Comparison of ENCODE assay signal across 11 cellular contexts in genomic region chr19:38735257-38735686, GRCh38. TPM values are rescaled to one million over a fixed set of nuclear protein-coding genes. Genes with fewer than 3 reads are reported as not detected.
DNase-seq lines count a peak whose midpoint lies in the region; ATAC-seq and TF ChIP-seq lines count a peak whose summit lies in the region.
"Had no signal": no experiment of that assay in that cellular context is flagged by ENCODE, and none has a peak within 500 bp of the region (broad histone marks: within the 10 kb centered on the region; RNA-seq: fewer than 3 reads in every experiment).

No MANE protein-coding gene starts in this region.

- CTCF ChIA-PET in WTC11 (lab: Charles Lee) = interaction anchor here (0.6 to 3.8 kb wide), 8 partner anchors 16 to 345 kb away, joined by 3 to 26 read pairs (median 4); partner anchors contain the start of genes EIF3K, FAM98C, MRPS12 and SARS2

- peaks cover 19% of the 10 kb centered on the region for H3K27me3 Mint-ChIP-seq in WTC11 (ENCODE audit: low read depth)

- DNase-seq in NCI-H1417 (lab: John Stamatoyannopoulos, UW) = peak in 2 of 3 experiments; percentile 26 to 31
- DNase-seq in NCI-H1417 treated with DMSO at 0.1 percent for 48 hours (lab: John Stamatoyannopoulos, UW) = no peak
- DNase-seq in WTC11 (ENCODE audit: low spot score) = peak; percentile 70
- no peak for DNase-seq in esophagus squamous epithelium (lab: John Stamatoyannopoulos, UW)
- peak in 1 of 2 donors; percentile 67 for DNase-seq in psoas muscle
- no peak for DNase-seq in SIG-M5 (lab: John Stamatoyannopoulos, UW)

- H3K4me1 ChIP-seq in esophagus squamous epithelium = peaks cover 31 to 76% (median 33%) of the 10 kb centered on the region in 3 donors
- H3K4me1 ChIP-seq in psoas muscle = peaks cover 8% of the 10 kb centered on the region

- POLR2A ChIA-PET in WTC11 (lab: Charles Lee) = interaction anchor here (0.6 to 0.8 kb wide), 2 partner anchors 116 to 1708 kb away, joined by 3 read pairs; partner anchors contain the start of gene EIF3K

- H3K36me3 ChIP-seq in esophagus squamous epithelium (peaks cover 9 to 20% (median 13%) of the 10 kb centered on the region in 3 donors), psoas muscle (ENCODE audit: insufficient read depth in 1 of 2, low read depth in 1 of 2) (peaks cover 0 to 19% of the 10 kb centered on the region in 2 donors)

- H3K27me3 ChIP-seq in esophagus squamous epithelium (no peaks in the 10 kb centered on the region), psoas muscle (ENCODE audit: insufficient read depth in 3 of 3, low read length in 2 of 3) (peaks cover 0 to 8% (median 3%) of the 10 kb centered on the region in 3 donors)

- intact Hi-C loops in esophagus squamous epithelium (cut with DNase I) (loop anchor here (10.0 kb wide), 1 partner anchor 100 kb away; the partner anchor contains the start of gene ECH1), psoas muscle (cut with DNase I) (no loop called here)

- H3K4me3 ChIP-seq in esophagus squamous epithelium (peak overlapping the region in 3 of 4 donors; percentile 7 to 54 (median 25)), psoas muscle (no peak overlapping the region)

- peak overlapping the region; percentile 77 to 92 (median 85) for H3K27ac ChIP-seq in esophagus squamous epithelium
- H3K27ac ChIP-seq in psoas muscle = peak overlapping the region; percentile 46
- H3K27ac ChIP-seq: SK-N-MC had no signal

- peaks cover 3% of the 10 kb centered on the region for H3K9me3 Mint-ChIP-seq in WTC11

- TF ChIP-seq CTCF in WTC11 (IDR thresholded peaks at IDR 0.05) (no peak), esophagus squamous epithelium (IDR thresholded peaks at IDR 0.05) (no peak), psoas muscle (IDR thresholded peaks at IDR 0.05) (no peak)

- H3K4me1 Mint-ChIP-seq in WTC11 = peaks cover 10% of the 10 kb centered on the region

- ATAC-seq in WTC11 = peak; percentile 33
- no peak for ATAC-seq in psoas muscle
- no peak for ATAC-seq in GM19467 (IDR thresholded peaks at IDR 0.05; ENCODE audit: unreplicated experiment)
- ATAC-seq in HG02870 (IDR thresholded peaks at IDR 0.05; ENCODE audit: unreplicated experiment) = no peak

- no peak overlapping the region for H3K27ac Mint-ChIP-seq in WTC11

- no peak for TF ChIP-seq POLR2A in esophagus squamous epithelium (IDR thresholded peaks at IDR 0.05)

- H3K36me3 Mint-ChIP-seq in WTC11 = peaks cover 6% of the 10 kb centered on the region

- 50 to 58% methylated on average over 2 to 4 of the region's 18 CpGs for WGBS in esophagus squamous epithelium, 2 donors
- WGBS in psoas muscle, 3 donors = 34 to 43% (median 35%) methylated on average over 13 to 18 of the region's 18 CpGs

- no peaks in the 10 kb centered on the region for H3K9me3 ChIP-seq in esophagus squamous epithelium
- no peaks in the 10 kb centered on the region for H3K9me3 ChIP-seq in psoas muscle

- H3K4me3 Mint-ChIP-seq in WTC11 = peak overlapping the region; percentile 66

TF ChIP-seq in WTC11, 78 proteins besides CTCF, POLR2A, EP300 and RAD21:
- 0 out of 2 replicates have a peak, but pooled peaks have one; percentile 4 for TF ChIP-seq ZNF121 (CRISPR knock-in tag; IDR thresholded peaks at IDR 0.05)
- TF ChIP-seq SP1 (CRISPR knock-in tag; conservative IDR thresholded peaks at IDR 0.05) = 0 out of 2 replicates have a peak, but pooled peaks have one; percentile 36
- TF ChIP-seq KAT7 (CRISPR knock-in tag; IDR thresholded peaks at IDR 0.05; ENCODE audit: borderline replicate concordance) = no peak
- TF ChIP-seq MAX (CRISPR knock-in tag; IDR thresholded peaks at IDR 0.05) = peak; percentile 24; the same call in 1 of the 2 replicates

RNA-seq across cellular contexts. Expression of gene CAPN12, which starts 9.0 kb away (rescaled TPM):
- total RNA-seq in WTC11 (2021) (9.6 to 9.9 TPM (median 9.8 TPM) in 3 replicates), esophagus squamous epithelium (1 to 10 TPM; 1.5 to 4.2 (median 1.8) TPM), psoas muscle (under 1 TPM; 0.32 to 0.64 (median 0.52) TPM)
- polyA plus RNA-seq in psoas muscle = under 1 TPM; 0.27 to 0.35 (median 0.34) TPM

RNA-seq across cellular contexts. Expression of gene LGALS7, which starts 38.0 kb away (rescaled TPM):
- total RNA-seq in WTC11 (2021) (2.3 TPM in 1 of 3 replicates, not detected in the others), esophagus squamous epithelium (100 to 1,000 TPM in 2 of 4 donors, 10 to 100 TPM in 1, 1 to 10 TPM in 1; 7.1 to 266 (median 114) TPM), psoas muscle (not detected)
- not detected for polyA plus RNA-seq in psoas muscle
- total RNA-seq: pulmonary artery endothelial cell had no signal
- polyA plus RNA-seq: AG04450 had no signal

RNA-seq across cellular contexts. Expression of gene LGALS7B, which starts 53.7 kb away (rescaled TPM):
- total RNA-seq in WTC11 (2021) (1.2 to 3.7 TPM (median 2.7 TPM) in 3 replicates), esophagus squamous epithelium (1,000 to 10,000 TPM in 3 of 4 donors, 100 to 1,000 TPM in 1; 871 to 2,466 (median 1,613) TPM), psoas muscle (not detected)
- polyA plus RNA-seq in psoas muscle = under 1 TPM in 1 of 3 donors, not detected in 2; 0.91 TPM
- total RNA-seq: pulmonary artery endothelial cell had no signal
- polyA plus RNA-seq: AG04450 had no signal

Comparison
In these comparisons a context has a peak if more than half of its experiments do, and no peak if none do; other contexts are left out.
1. DNase-seq: peak in NCI-H1417 (2 of 3) and WTC11 (single experiment); none in NCI-H1417 treated with DMSO at 0.1 percent for 48 hours (single experiment), esophagus squamous epithelium (single experiment) and SIG-M5 (single experiment).
2. RNA of gene LGALS7B, which starts 53.7 kb away (total RNA-seq): 871 to 2,466 TPM in esophagus squamous epithelium; 1.2 to 3.7 TPM in WTC11 and not detected in psoas muscle; every median in the first group is over 100 times any median in the second.